ENCODE assay signal across 16 cellular contexts in the genomic region with DNA sequence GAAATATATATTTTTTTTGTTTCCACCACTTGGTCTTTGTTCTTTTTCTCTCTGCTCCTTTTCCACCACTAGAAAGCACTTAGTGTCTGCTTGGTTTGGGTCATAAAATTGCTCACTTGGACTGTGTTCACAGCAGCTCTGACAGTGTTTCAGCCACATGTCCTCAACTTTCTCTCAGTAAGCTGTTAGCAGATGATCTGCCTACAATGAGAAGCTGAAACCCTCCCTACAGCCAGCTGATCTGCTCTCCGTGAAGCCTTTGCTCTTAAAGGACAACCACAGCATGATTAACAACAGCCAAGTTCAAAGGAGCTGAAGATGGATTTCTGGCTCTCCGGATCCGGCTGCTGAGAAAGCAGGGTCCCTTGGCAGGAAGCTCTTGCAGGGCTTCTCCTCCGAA. TPM values are rescaled to one million over a fixed set of nuclear protein-coding genes. Genes with fewer than 3 reads are reported as not detected.
A peak's percentile ranks its signal among the peaks of the same experiment; 100 is the strongest.
DNase-seq lines count a peak whose midpoint lies in the region; ATAC-seq and TF ChIP-seq lines count a peak whose summit lies in the region.
"Had no signal": no experiment of that assay in that cellular context is flagged by ENCODE, and none has a peak within 500 bp of the region (broad histone marks: within the 10 kb centered on the region; RNA-seq: fewer than 3 reads in every experiment).

No MANE protein-coding gene starts in this region.

- no peak for ATAC-seq in stimulated activated naive CD8-positive, alpha-beta T cell treated with anti-CD3 and anti-CD28 coated beads, Interleukin-15, amount 100 ng/mL, for 72 hours
- ATAC-seq: K562 had no signal

- H4K20me1 ChIP-seq in Loucy (ENCODE audit: insufficient read depth, low read length, poor library complexity, severe bottlenecking) (no peaks in the 10 kb centered on the region), osteoblast (ENCODE audit: insufficient read depth, low read length) (no peaks in the 10 kb centered on the region)

- H3K4me1 Mint-ChIP-seq in stimulated activated naive CD8-positive, alpha-beta T cell treated with anti-CD3 and anti-CD28 coated beads, Interleukin-15, amount 100 ng/mL, for 72 hours = no peaks in the 10 kb centered on the region

- no peak overlapping the region for H3K4me3 Mint-ChIP-seq in stimulated activated naive CD8-positive, alpha-beta T cell treated with anti-CD3 and anti-CD28 coated beads, Interleukin-15, amount 100 ng/mL, for 72 hours
- H3K4me3 Mint-ChIP-seq: activated T-helper 1 cell treated with anti-CD3 and anti-CD28 coated beads, Interleukin-12 subunit alpha, Interleukin-12 subunit beta, Interleukin-2, Interleukin-4 antibody, amounts not matched to agents 30 ng/mL and 10 ng/mL and 1 ng/mL, durations not matched to agents 14 hours and 24 hours and 36 hours had no signal

- H3K4me3 ChIP-seq in AG10803 (ENCODE audit: low read length) (no peak overlapping the region), Loucy (ENCODE audit: low read length, poor library complexity, severe bottlenecking) (peak overlapping the region; percentile 5), fibroblast of pulmonary artery (replicated peaks; ENCODE audit: low read depth, low read length) (no peak overlapping the region), osteoblast (ENCODE audit: insufficient read depth, low read length) (no peak overlapping the region)
- H3K4me3 ChIP-seq: K562, tibial artery had no signal

- H3K27ac Mint-ChIP-seq in stimulated activated naive CD8-positive, alpha-beta T cell treated with anti-CD3 and anti-CD28 coated beads, Interleukin-15, amount 100 ng/mL, for 72 hours = peak overlapping the region in 1 of 2 donors; percentile 76
- H3K27ac Mint-ChIP-seq: activated T-helper 1 cell treated with anti-CD3 and anti-CD28 coated beads, Interleukin-12 subunit alpha, Interleukin-12 subunit beta, Interleukin-2, Interleukin-4 antibody, amounts not matched to agents 30 ng/mL and 10 ng/mL and 1 ng/mL, durations not matched to agents 14 hours and 24 hours and 36 hours had no signal

- H3K79me2 ChIP-seq in Loucy (ENCODE audit: insufficient read depth, low read length) (no peaks in the 10 kb centered on the region), osteoblast (ENCODE audit: insufficient read depth, low read length) (no peaks in the 10 kb centered on the region)

- H3K27me3 Mint-ChIP-seq in stimulated activated naive CD8-positive, alpha-beta T cell treated with anti-CD3 and anti-CD28 coated beads, Interleukin-15, amount 100 ng/mL, for 72 hours = peaks cover 59% of the 10 kb centered on the region

- no peak for TF ChIP-seq CTCF in AG10803 (conservative IDR thresholded peaks at IDR 0.05; ENCODE audit: low read length)
- no peak for TF ChIP-seq CTCF in Loucy (conservative IDR thresholded peaks at IDR 0.05; ENCODE audit: low read length)
- TF ChIP-seq CTCF in fibroblast of pulmonary artery (IDR thresholded peaks at IDR 0.05; ENCODE audit: low read length, missing control alignments) = no peak
- no peak for TF ChIP-seq CTCF in osteoblast (IDR thresholded peaks at IDR 0.05; ENCODE audit: extremely low read depth, low read depth, low read length)

- H3K9me3 ChIP-seq in Loucy (ENCODE audit: insufficient read depth, low read depth, low read length) (no peaks in the 10 kb centered on the region), osteoblast (ENCODE audit: low read depth, low read length) (no peaks in the 10 kb centered on the region)
- H3K9me3 ChIP-seq: tibial artery had no signal

- DNase-seq in AG10803 (ENCODE audit: low read depth) = peak; percentile 44
- DNase-seq in fibroblast of pulmonary artery (ENCODE audit: low read depth) = peak; percentile 21
- no peak for DNase-seq in osteoblast (ENCODE audit: insufficient read length, low spot score, missing footprints)
- DNase-seq in midbrain (lab: John Stamatoyannopoulos, UW) = no peak
- no peak for DNase-seq in HUDEP-2 (lab: John Stamatoyannopoulos, UW; ENCODE audit: unreplicated experiment in 76 of 76)
- no peak for DNase-seq in stimulated activated naive CD8-positive, alpha-beta T cell treated with anti-CD3 and anti-CD28 coated beads, Interleukin-15, amount 100 ng/mL, for 72 hours
- DNase-seq in activated CD4-positive, alpha-beta T cell treated with anti-CD3 and anti-CD28 coated beads for 4 hours = no peak
- DNase-seq: activated CD4-positive, alpha-beta T cell treated with anti-CD3 and anti-CD28 coated beads, Interleukin-2, amount 50 U/mL, for 4 hours; amniotic stem cell; DMS 273 treated with DMSO at 0.1 percent for 48 hours; NCI-H187; stimulated activated CD4-positive, alpha-beta T cell treated with anti-CD3 and anti-CD28 coated beads, Interleukin-12 subunit alpha, Interleukin-12 subunit beta, amount 100 ng/mL, for 4 hours had no signal

- H3K4me1 ChIP-seq in Loucy (ENCODE audit: insufficient read depth, low read length, poor library complexity, severe bottlenecking) (peaks cover 12% of the 10 kb centered on the region), osteoblast (ENCODE audit: insufficient read depth, low read length) (peaks cover 14% of the 10 kb centered on the region)

- H3K27me3 ChIP-seq in Loucy (ENCODE audit: insufficient read depth, low read length, poor library complexity, severe bottlenecking) = no peaks in the 10 kb centered on the region
- peaks cover 58% of the 10 kb centered on the region for H3K27me3 ChIP-seq in osteoblast (ENCODE audit: insufficient read depth, low read length)
- H3K27me3 ChIP-seq: tibial artery had no signal

- no peaks in the 10 kb centered on the region for H3K9me2 ChIP-seq in Loucy (replicated peaks; ENCODE audit: low read depth, low read length)

- H3K4me2 ChIP-seq in Loucy (ENCODE audit: low read depth, low read length, poor library complexity, severe bottlenecking) (peak overlapping the region; percentile 15), osteoblast (ENCODE audit: insufficient read depth, low read length) (peak overlapping the region; percentile 44)

- no peaks in the 10 kb centered on the region for H3K9me3 Mint-ChIP-seq in stimulated activated naive CD8-positive, alpha-beta T cell treated with anti-CD3 and anti-CD28 coated beads, Interleukin-15, amount 100 ng/mL, for 72 hours
- H3K9me3 Mint-ChIP-seq: activated T-helper 1 cell treated with anti-CD3 and anti-CD28 coated beads, Interleukin-12 subunit alpha, Interleukin-12 subunit beta, Interleukin-2, Interleukin-4 antibody, amounts not matched to agents 30 ng/mL and 10 ng/mL and 1 ng/mL, durations not matched to agents 14 hours and 24 hours and 36 hours had no signal

- peak overlapping the region; percentile 29 for H3K9ac ChIP-seq in Loucy (ENCODE audit: low read depth, low read length, poor library complexity, severe bottlenecking)

- H3K27ac ChIP-seq in osteoblast (ENCODE audit: low read depth, low read length) = no peak overlapping the region
- H3K27ac ChIP-seq: tibial artery had no signal

- peak overlapping the region; percentile 57 for H2AFZ ChIP-seq in Loucy (ENCODE audit: low read length)
- H2AFZ ChIP-seq in osteoblast (ENCODE audit: low read length) = no peak overlapping the region

- no peaks in the 10 kb centered on the region for H3K36me3 ChIP-seq in Loucy (ENCODE audit: insufficient read depth, low read length)
- H3K36me3 ChIP-seq in osteoblast (ENCODE audit: insufficient read depth, low read length) = no peaks in the 10 kb centered on the region
- H3K36me3 ChIP-seq: tibial artery had no signal

- H3F3A ChIP-seq in Loucy (ENCODE audit: low read depth) = no peaks in the 10 kb centered on the region

RNA-seq across cellular contexts. Expression of a gene that starts 31.6 kb away (rescaled TPM):
- total RNA-seq in osteoblast = under 0.01 TPM in 1 of 2 replicates, not detected in the other
- total RNA-seq: activated T-helper 1 cell treated with anti-CD3 and anti-CD28 coated beads, Interleukin-12 subunit alpha, Interleukin-12 subunit beta, Interleukin-2, Interleukin-4 antibody, amounts not matched to agents 30 ng/mL and 10 ng/mL and 1 ng/mL, durations not matched to agents 14 hours and 24 hours and 36 hours had no signal

Comparison
In these comparisons a context has a peak if more than half of its experiments do, and no peak if none do; other contexts are left out.
1. DNase-seq: peak in AG10803 (single experiment) and fibroblast of pulmonary artery (single experiment); none in osteoblast (single experiment), midbrain (single experiment), HUDEP-2 (0 of 76), stimulated activated naive CD8-positive, alpha-beta T cell treated with anti-CD3 and anti-CD28 coated beads, Interleukin-15, amount 100 ng/mL, for 72 hours (0 of 2) and activated CD4-positive, alpha-beta T cell treated with anti-CD3 and anti-CD28 coated beads for 4 hours (0 of 2).